In genomic region chr9:129624168-129624759, GRCh38 we compare ENCODE assay signal across 1 cellular context.
TF ChIP-seq lines count a peak whose summit lies in the region.

No MANE protein-coding gene starts in this region.

TF ChIP-seq in HEK293, 187 proteins besides CTCF, POLR2A, EP300 and RAD21 (continued from another document):
- TF ChIP-seq PRDM10 (tag by site-specific recombination; IDR thresholded peaks at IDR 0.05) (peak; percentile 31; the same call in 1 of the 2 replicates), ZNF501 (tag by site-specific recombination; IDR thresholded peaks at IDR 0.05) (no peak), ZNF398 (tag by site-specific recombination; IDR thresholded peaks at IDR 0.05) (no peak), TSHZ1 (tag by site-specific recombination; IDR thresholded peaks at IDR 0.05; ENCODE audit: borderline replicate concordance) (no peak), ZXDB (tag by site-specific recombination; IDR thresholded peaks at IDR 0.05) (no peak), ZNF548 (tag by site-specific recombination; IDR thresholded peaks at IDR 0.05) (no peak), MEIS1 (CRISPR knock-in tag; IDR thresholded peaks at IDR 0.05; ENCODE audit: borderline replicate concordance) (no peak), KLF1 (tag by site-specific recombination; IDR thresholded peaks at IDR 0.05) (no peak), ZNF148 (tag by site-specific recombination; IDR thresholded peaks at IDR 0.05; ENCODE audit: borderline replicate concordance) (no peak), BCL6B (tag by site-specific recombination; IDR thresholded peaks at IDR 0.05) (no peak), ZNF2 (tag by site-specific recombination; IDR thresholded peaks at IDR 0.05) (peak; percentile 49; the same call in 1 of the 2 replicates), ZNF580 (tag by site-specific recombination; IDR thresholded peaks at IDR 0.05) (no peak), AEBP2 (tag by site-specific recombination; IDR thresholded peaks at IDR 0.05; ENCODE audit: borderline replicate concordance) (no peak), ZNF169 (tag by site-specific recombination; IDR thresholded peaks at IDR 0.05) (no peak), ZNF791 (tag by site-specific recombination; IDR thresholded peaks at IDR 0.05) (no peak), PBX3 (CRISPR knock-in tag; IDR thresholded peaks at IDR 0.05) (no peak), ZFP37 (tag by site-specific recombination; IDR thresholded peaks at IDR 0.05) (no peak), ZNF654 (tag by site-specific recombination; IDR thresholded peaks at IDR 0.05; ENCODE audit: low read depth) (peak; percentile 35), KLF10 (tag by site-specific recombination; IDR thresholded peaks at IDR 0.05) (no peak), ZNF335 (tag by site-specific recombination; conservative IDR thresholded peaks at IDR 0.05) (0 out of 2 replicates have a peak, but pooled peaks have one; percentile 3)
